In the genomic region with DNA sequence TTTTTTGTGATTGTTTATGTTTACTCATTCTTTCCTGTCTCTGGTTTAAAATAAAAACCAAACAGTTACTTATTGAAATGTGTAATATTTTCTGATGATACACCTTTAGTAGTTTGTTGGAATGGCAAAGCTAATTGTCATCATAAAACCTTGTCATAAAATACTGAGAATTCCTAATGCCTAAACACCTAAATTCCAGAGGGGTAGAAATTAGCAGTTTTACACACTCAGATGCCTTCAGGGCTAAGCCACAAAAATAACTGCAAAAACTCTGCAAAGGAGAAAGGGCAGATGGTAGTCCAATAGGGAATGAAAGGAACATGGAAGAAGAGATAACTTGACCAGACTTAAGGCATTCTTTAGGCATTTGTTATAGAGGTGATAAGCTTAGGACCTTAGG, we compare ENCODE assay signal across 28 cellular contexts. TPM values are rescaled to one million over a fixed set of nuclear protein-coding genes. Genes with fewer than 3 reads are reported as not detected.
"Had no signal": no experiment of that assay in that cellular context is flagged by ENCODE, and none has a peak within 500 bp of the region (broad histone marks: within the 10 kb centered on the region; RNA-seq: fewer than 3 reads in every experiment).

No MANE protein-coding gene starts in this region.

- H3K4me1 ChIP-seq: ascending aorta, gastroesophageal sphincter, heart right ventricle had no signal

- H3K36me3 ChIP-seq: ascending aorta, gastroesophageal sphincter, heart right ventricle had no signal

- H3K4me1 Mint-ChIP-seq: activated CD4-positive, alpha-beta memory T cell treated with anti-CD3 and anti-CD28 coated beads, Interleukin-2, amount 10 ng/mL, durations not matched to agents 7 days and 5 days; activated CD4-positive, alpha-beta T cell treated with anti-CD3 and anti-CD28 coated beads, Interleukin-2, amount 10 ng/mL, durations not matched to agents 7 days and 5 days; activated naive CD4-positive, alpha-beta T cell treated with anti-CD3 and anti-CD28 coated beads, Interleukin-2, amount 10 ng/mL, durations not matched to agents 7 days and 5 days; activated naive CD8-positive, alpha-beta T cell treated with anti-CD3 and anti-CD28 coated beads, Interleukin-2, amount 10 ng/mL, durations not matched to agents 7 days and 5 days; brain; central memory CD8-positive, alpha-beta T cell had no signal

- H3K9me3 ChIP-seq: ascending aorta, gastroesophageal sphincter, heart right ventricle had no signal

- H3K27ac ChIP-seq: ascending aorta, coronary artery, dorsolateral prefrontal cortex, gastroesophageal sphincter, heart right ventricle had no signal

- H3K27me3 ChIP-seq: ascending aorta, dorsolateral prefrontal cortex, gastroesophageal sphincter, heart right ventricle had no signal

- DNase-seq: activated CD4-positive, alpha-beta memory T cell treated with anti-CD3 and anti-CD28 coated beads, Interleukin-2, amount 10 ng/mL, durations not matched to agents 7 days and 5 days; activated CD4-positive, alpha-beta T cell treated with anti-CD3 and anti-CD28 coated beads for 1 hour; activated CD4-positive, alpha-beta T cell treated with anti-CD3 and anti-CD28 coated beads for 4 hours; activated CD4-positive, alpha-beta T cell treated with anti-CD3 and anti-CD28 coated beads, Interleukin-2, amount 10 ng/mL, durations not matched to agents 7 days and 5 days; activated CD4-positive, alpha-beta T cell treated with anti-CD3 and anti-CD28 coated beads, Interleukin-2, amount 50 U/mL, for 4 hours; activated CD8-positive, alpha-beta memory T cell treated with anti-CD3 and anti-CD28 coated beads, Interleukin-2, amount 50 U/mL, for 48 hours; activated gamma-delta T cell; activated naive CD4-positive, alpha-beta T cell; activated naive CD4-positive, alpha-beta T cell treated with anti-CD3 and anti-CD28 coated beads, Interleukin-2, amount 10 ng/mL, durations not matched to agents 7 days and 5 days; activated naive CD8-positive, alpha-beta T cell treated with anti-CD3 and anti-CD28 coated beads, Interleukin-2, amount 10 ng/mL, durations not matched to agents 7 days and 5 days; activated T-cell treated with anti-CD3 and anti-CD28 coated beads for 4 hours; activated T-cell treated with anti-CD3 and anti-CD28 coated beads, Interleukin-2, amount 50 U/mL, for 24 hours; activated T-cell treated with anti-CD3 and anti-CD28 coated beads, Interleukin-2, amount 50 U/mL, for 72 hours; dorsolateral prefrontal cortex; effector memory CD4-positive, alpha-beta T cell; endodermal cell; foreskin melanocyte; heart right ventricle; T-helper 2 cell had no signal

- H3K27me3 Mint-ChIP-seq: activated CD4-positive, alpha-beta memory T cell treated with anti-CD3 and anti-CD28 coated beads, Interleukin-2, amount 10 ng/mL, durations not matched to agents 7 days and 5 days; activated CD4-positive, alpha-beta T cell treated with anti-CD3 and anti-CD28 coated beads, Interleukin-2, amount 10 ng/mL, durations not matched to agents 7 days and 5 days; activated naive CD4-positive, alpha-beta T cell treated with anti-CD3 and anti-CD28 coated beads, Interleukin-2, amount 10 ng/mL, durations not matched to agents 7 days and 5 days; activated naive CD8-positive, alpha-beta T cell treated with anti-CD3 and anti-CD28 coated beads, Interleukin-2, amount 10 ng/mL, durations not matched to agents 7 days and 5 days; activated T-cell treated with anti-CD3 and anti-CD28 coated beads, Interleukin-2, amount 50 U/mL, for 24 hours; brain; central memory CD8-positive, alpha-beta T cell; dendritic cell treated with granulocyte-macrophage colony-stimulating factor and Interleukin-4, amounts not matched to agents 40 ng/mL and 50 ng/mL, for 4 days had no signal

- H3K4me3 ChIP-seq: ascending aorta, coronary artery, dorsolateral prefrontal cortex, gastroesophageal sphincter, heart right ventricle had no signal

- H3K4me3 Mint-ChIP-seq: activated CD4-positive, alpha-beta memory T cell treated with anti-CD3 and anti-CD28 coated beads, Interleukin-2, amount 10 ng/mL, durations not matched to agents 7 days and 5 days; activated CD4-positive, alpha-beta T cell treated with anti-CD3 and anti-CD28 coated beads, Interleukin-2, amount 10 ng/mL, durations not matched to agents 7 days and 5 days; activated naive CD4-positive, alpha-beta T cell treated with anti-CD3 and anti-CD28 coated beads, Interleukin-2, amount 10 ng/mL, durations not matched to agents 7 days and 5 days; activated naive CD8-positive, alpha-beta T cell treated with anti-CD3 and anti-CD28 coated beads, Interleukin-2, amount 10 ng/mL, durations not matched to agents 7 days and 5 days; activated T-cell treated with anti-CD3 and anti-CD28 coated beads, Interleukin-2, amount 50 U/mL, for 24 hours; activated T-cell treated with anti-CD3 and anti-CD28 coated beads, Interleukin-2, amount 50 U/mL, for 72 hours; brain; central memory CD8-positive, alpha-beta T cell; dendritic cell treated with granulocyte-macrophage colony-stimulating factor and Interleukin-4, amounts not matched to agents 40 ng/mL and 50 ng/mL, for 4 days; endodermal cell had no signal

- H3K9me3 Mint-ChIP-seq: activated CD4-positive, alpha-beta T cell treated with anti-CD3 and anti-CD28 coated beads, Interleukin-2, amount 10 ng/mL, durations not matched to agents 7 days and 5 days; activated naive CD4-positive, alpha-beta T cell treated with anti-CD3 and anti-CD28 coated beads, Interleukin-2, amount 10 ng/mL, durations not matched to agents 7 days and 5 days; activated naive CD4-positive, alpha-beta T cell treated with anti-CD3 and anti-CD28 coated beads, Interleukin-2, amount 50 U/mL, for 72 hours; central memory CD8-positive, alpha-beta T cell; dendritic cell treated with granulocyte-macrophage colony-stimulating factor and Interleukin-4, amounts not matched to agents 40 ng/mL and 50 ng/mL, for 4 days; endodermal cell had no signal

- H3K36me3 Mint-ChIP-seq: activated naive CD4-positive, alpha-beta T cell treated with anti-CD3 and anti-CD28 coated beads, Interleukin-2, amount 10 ng/mL, durations not matched to agents 7 days and 5 days; activated naive CD4-positive, alpha-beta T cell treated with anti-CD3 and anti-CD28 coated beads, Interleukin-2, amount 50 U/mL, for 72 hours; activated naive CD8-positive, alpha-beta T cell treated with anti-CD3 and anti-CD28 coated beads, Interleukin-2, amount 10 ng/mL, durations not matched to agents 7 days and 5 days; brain had no signal

- H3K27ac Mint-ChIP-seq: activated CD4-positive, alpha-beta memory T cell treated with anti-CD3 and anti-CD28 coated beads, Interleukin-2, amount 10 ng/mL, durations not matched to agents 7 days and 5 days; activated CD4-positive, alpha-beta T cell treated with anti-CD3 and anti-CD28 coated beads, Interleukin-2, amount 10 ng/mL, durations not matched to agents 7 days and 5 days; activated naive CD4-positive, alpha-beta T cell treated with anti-CD3 and anti-CD28 coated beads, Interleukin-2, amount 10 ng/mL, durations not matched to agents 7 days and 5 days; activated naive CD4-positive, alpha-beta T cell treated with anti-CD3 and anti-CD28 coated beads, Interleukin-2, amount 50 U/mL, for 72 hours; activated naive CD8-positive, alpha-beta T cell treated with anti-CD3 and anti-CD28 coated beads, Interleukin-2, amount 10 ng/mL, durations not matched to agents 7 days and 5 days; activated T-cell treated with anti-CD3 and anti-CD28 coated beads, Interleukin-2, amount 50 U/mL, for 24 hours; activated T-cell treated with anti-CD3 and anti-CD28 coated beads, Interleukin-2, amount 50 U/mL, for 72 hours; brain; dendritic cell treated with granulocyte-macrophage colony-stimulating factor and Interleukin-4, amounts not matched to agents 40 ng/mL and 50 ng/mL, for 4 days; endodermal cell had no signal

- ATAC-seq: activated naive CD4-positive, alpha-beta T cell treated with anti-CD3 and anti-CD28 coated beads, Interleukin-2, amount 50 U/mL, for 72 hours; activated T-cell treated with anti-CD3 and anti-CD28 coated beads, Interleukin-2, amount 50 U/mL, for 72 hours; esophagus mucosa; gastroesophageal sphincter; heart right ventricle had no signal

RNA-seq across cellular contexts. Expression of a gene that starts 30.3 kb away (rescaled TPM):
- total RNA-seq: activated CD4-positive, alpha-beta memory T cell treated with anti-CD3 and anti-CD28 coated beads, Interleukin-2, amount 10 ng/mL, durations not matched to agents 7 days and 5 days; activated CD4-positive, alpha-beta T cell treated with anti-CD3 and anti-CD28 coated beads, Interleukin-2, amount 10 ng/mL, durations not matched to agents 7 days and 5 days; activated naive CD4-positive, alpha-beta T cell treated with anti-CD3 and anti-CD28 coated beads, Interleukin-2, amount 50 U/mL, for 72 hours; activated naive CD8-positive, alpha-beta T cell treated with anti-CD3 and anti-CD28 coated beads, Interleukin-2, amount 10 ng/mL, durations not matched to agents 7 days and 5 days; activated T-cell treated with anti-CD3 and anti-CD28 coated beads, Interleukin-2, amount 50 U/mL, for 72 hours; ascending aorta; T-helper 1 cell treated with Interleukin-12 subunit alpha and Interleukin-12 subunit beta and Interleukin-4 antibody, amounts not matched to agents 30 ng/mL and 1 ng/mL, for 36 hours had no signal
